Comparison of ENCODE assay signal across 1 cellular context in genomic region chr2:43642363-43642762, GRCh38.
TF ChIP-seq lines count a peak whose summit lies in the region.

No MANE protein-coding gene starts in this region.

TF ChIP-seq in K562, 482 proteins besides CTCF, POLR2A, EP300 and RAD21:
- TF ChIP-seq, protein P1, sequence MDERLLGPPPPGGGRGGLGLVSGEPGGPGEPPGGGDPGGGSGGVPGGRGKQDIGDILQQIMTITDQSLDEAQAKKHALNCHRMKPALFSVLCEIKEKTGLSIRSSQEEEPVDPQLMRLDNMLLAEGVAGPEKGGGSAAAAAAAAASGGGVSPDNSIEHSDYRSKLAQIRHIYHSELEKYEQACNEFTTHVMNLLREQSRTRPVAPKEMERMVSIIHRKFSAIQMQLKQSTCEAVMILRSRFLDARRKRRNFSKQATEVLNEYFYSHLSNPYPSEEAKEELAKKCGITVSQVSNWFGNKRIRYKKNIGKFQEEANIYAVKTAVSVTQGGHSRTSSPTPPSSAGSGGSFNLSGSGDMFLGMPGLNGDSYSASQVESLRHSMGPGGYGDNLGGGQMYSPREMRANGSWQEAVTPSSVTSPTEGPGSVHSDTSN (CRISPR knock-in tag; IDR thresholded peaks at IDR 0.05; ENCODE audit: low read depth): no peak
- TF ChIP-seq, protein P1 (tag; conservative IDR thresholded peaks at IDR 0.05; ENCODE audit: low read depth): peak; percentile 45; the same call in 1 of the 2 replicates
- 0 out of 2 replicates have a peak, but pooled peaks have one; percentile 17 for TF ChIP-seq NFE2 (IDR thresholded peaks at IDR 0.05; ENCODE audit: low read depth)
- 0 out of 2 replicates have a peak, but pooled peaks have one; percentile 21 for TF ChIP-seq SOX6 (IDR thresholded peaks at IDR 0.05)
- peak; percentile 72 for TF ChIP-seq MEIS2 (IDR thresholded peaks at IDR 0.05; ENCODE audit: partially characterized antibody)
- no peak for TF ChIP-seq ZFP1 (CRISPR knock-in tag; IDR thresholded peaks at IDR 0.05)
- TF ChIP-seq, protein P2, sequence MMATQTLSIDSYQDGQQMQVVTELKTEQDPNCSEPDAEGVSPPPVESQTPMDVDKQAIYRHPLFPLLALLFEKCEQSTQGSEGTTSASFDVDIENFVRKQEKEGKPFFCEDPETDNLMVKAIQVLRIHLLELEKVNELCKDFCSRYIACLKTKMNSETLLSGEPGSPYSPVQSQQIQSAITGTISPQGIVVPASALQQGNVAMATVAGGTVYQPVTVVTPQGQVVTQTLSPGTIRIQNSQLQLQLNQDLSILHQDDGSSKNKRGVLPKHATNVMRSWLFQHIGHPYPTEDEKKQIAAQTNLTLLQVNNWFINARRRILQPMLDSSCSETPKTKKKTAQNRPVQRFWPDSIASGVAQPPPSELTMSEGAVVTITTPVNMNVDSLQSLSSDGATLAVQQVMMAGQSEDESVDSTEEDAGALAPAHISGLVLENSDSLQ (IDR thresholded peaks at IDR 0.05): peak; percentile 92
- TF ChIP-seq RCOR1 (IDR thresholded peaks at IDR 0.05; ENCODE audit: borderline replicate concordance in 1 of 2, low read depth in 2 of 2, low read length in 2 of 2): peak in 1 of 2 experiments; percentile 27; a peak in 1 of 4 replicates
- TF ChIP-seq NKRF (IDR thresholded peaks at IDR 0.05; ENCODE audit: borderline replicate concordance): no peak
